In genomic region chr9:96321515-96321914, GRCh38 we compare ENCODE assay signal across 21 cellular contexts. TPM values are rescaled to one million over a fixed set of nuclear protein-coding genes. Genes with fewer than 3 reads are reported as not detected.
A peak's percentile ranks its signal among the peaks of the same experiment; 100 is the strongest.
DNase-seq lines count a peak whose midpoint lies in the region; ATAC-seq and TF ChIP-seq lines count a peak whose summit lies in the region.
"Had no signal": no experiment of that assay in that cellular context is flagged by ENCODE, and none has a peak within 500 bp of the region (broad histone marks: within the 10 kb centered on the region; RNA-seq: fewer than 3 reads in every experiment).

No MANE protein-coding gene starts in this region.

- H3K27me3 ChIP-seq in HUES48 (ENCODE audit: control insufficient read depth, insufficient read depth, low read length) (no peaks in the 10 kb centered on the region), mesendoderm (ENCODE audit: insufficient read depth, low read length, poor library complexity) (no peaks in the 10 kb centered on the region)
- H3K27me3 ChIP-seq: BE2C had no signal

- H3K79me2 ChIP-seq in mesendoderm (ENCODE audit: control insufficient read depth, insufficient read depth, low read length), result no peaks in the 10 kb centered on the region

- ATAC-seq in WTC11 (peak; percentile 63), GM18873 (IDR thresholded peaks at IDR 0.05; ENCODE audit: low FRiP score, unreplicated experiment) (no peak), HG03521 (IDR thresholded peaks at IDR 0.05; ENCODE audit: unreplicated experiment) (no peak)

- H3K27me3 Mint-ChIP-seq in WTC11 (ENCODE audit: low read depth), result no peaks in the 10 kb centered on the region
- H3K27me3 Mint-ChIP-seq: CD8-positive, alpha-beta memory T cell; IgD-negative memory B cell had no signal

- no peak overlapping the region for H3K56ac ChIP-seq in mesendoderm (ENCODE audit: low read length)

- no peaks in the 10 kb centered on the region for H3K9me3 ChIP-seq in HUES48 (ENCODE audit: control insufficient read depth, insufficient read depth, low read length)
- H3K9me3 ChIP-seq: BE2C, HAP-1 had no signal

- H3K9ac ChIP-seq in HUES48 (ENCODE audit: low read depth, low read length), result no peak overlapping the region
- no peak overlapping the region for H3K9ac ChIP-seq in mesendoderm (ENCODE audit: low read length)

- CTCF ChIA-PET in WTC11 (lab: Charles Lee), result interaction anchor here (1.1 kb wide), 1 partner anchor 89 kb away, joined by 5 read pairs; no protein-coding TSS in a partner anchor

- H2AK5ac ChIP-seq in mesendoderm (ENCODE audit: low read length), result no peak overlapping the region

- no peak overlapping the region for H3K4me3 Mint-ChIP-seq in WTC11
- H3K4me3 Mint-ChIP-seq: CD4-positive, CD25-positive, alpha-beta regulatory T cell; CD8-positive, alpha-beta memory T cell; IgD-negative memory B cell had no signal

- H3K4me3 ChIP-seq in HUES48 (ENCODE audit: low read depth, low read length), result no peak overlapping the region
- H3K4me3 ChIP-seq in mesendoderm (ENCODE audit: low read length), result no peak overlapping the region
- no peak overlapping the region for H3K4me3 ChIP-seq in coronary artery
- H3K4me3 ChIP-seq: HAP-1 had no signal

- no peak overlapping the region for H2BK5ac ChIP-seq in mesendoderm (ENCODE audit: low read length)

- no peak overlapping the region for H2BK120ac ChIP-seq in mesendoderm (ENCODE audit: low read depth, low read length)

- H3K27ac ChIP-seq in HUES48 (ENCODE audit: low read depth, low read length), result peak overlapping the region; percentile 52
- no peak overlapping the region for H3K27ac ChIP-seq in mesendoderm (ENCODE audit: low read depth, low read length)
- no peak overlapping the region for H3K27ac ChIP-seq in coronary artery

- TF ChIP-seq CTCF in WTC11 (IDR thresholded peaks at IDR 0.05), result no peak
- TF ChIP-seq CTCF in coronary artery (IDR thresholded peaks at IDR 0.05), result no peak

- no peaks in the 10 kb centered on the region for H3K79me1 ChIP-seq in mesendoderm (ENCODE audit: low read length)

- H3K27ac Mint-ChIP-seq in WTC11, result no peak overlapping the region; the same call in 1 of the 2 replicates
- H3K27ac Mint-ChIP-seq: IgD-negative memory B cell had no signal

- no peaks in the 10 kb centered on the region for H3K9me3 Mint-ChIP-seq in WTC11
- H3K9me3 Mint-ChIP-seq: CD4-positive, CD25-positive, alpha-beta regulatory T cell; CD8-positive, alpha-beta memory T cell; IgD-negative memory B cell had no signal

- no peak overlapping the region for H2BK15ac ChIP-seq in mesendoderm (replicated peaks; ENCODE audit: low read depth)

- POLR2A ChIA-PET in WTC11 (lab: Charles Lee), result no interaction called here

- H3K36me3 Mint-ChIP-seq in WTC11, result no peaks in the 10 kb centered on the region

- H3K18ac ChIP-seq in mesendoderm (ENCODE audit: low read length), result no peak overlapping the region

- H3K36me3 ChIP-seq in HUES48 (ENCODE audit: control insufficient read depth, insufficient read depth, low read length) (no peaks in the 10 kb centered on the region), mesendoderm (ENCODE audit: control insufficient read depth, insufficient read depth, low read length) (no peaks in the 10 kb centered on the region)
- H3K36me3 ChIP-seq: BE2C, HAP-1 had no signal

- no peak overlapping the region for H4K8ac ChIP-seq in mesendoderm (ENCODE audit: low read depth, low read length)

- H3K4me1 ChIP-seq in HUES48 (ENCODE audit: control insufficient read depth, insufficient read depth, low read length), result peaks cover 19% of the 10 kb centered on the region
- no peaks in the 10 kb centered on the region for H3K4me1 ChIP-seq in mesendoderm (ENCODE audit: control insufficient read depth, low read depth, low read length)
- H3K4me1 ChIP-seq: BE2C, HAP-1 had no signal

- peaks cover 18% of the 10 kb centered on the region for H3K4me1 Mint-ChIP-seq in WTC11

- DNase-seq in WTC11 (ENCODE audit: low spot score) (peak; percentile 29), mesendoderm (no peak), coronary artery (ENCODE audit: low spot score) (no peak), hypothalamus (lab: John Stamatoyannopoulos, UW) (no peak)
- DNase-seq: ACHN; BE2C; C1 segment of cervical spinal cord; CD4-positive, CD25-positive, alpha-beta regulatory T cell; CD8-positive, alpha-beta memory T cell; COR-L47; DMS153; DMS79; GDM1; KBM-7 had no signal

- H3K4ac ChIP-seq in mesendoderm (ENCODE audit: low read depth, low read length), result peak overlapping the region; percentile 2

- no CpG with 5 or more reads among the region's 7 CpGs for WGBS in mesendoderm (ENCODE audit: extremely low coverage, insufficient coverage, low lambda C conversion rate)

- no peak overlapping the region for H3K4me2 ChIP-seq in mesendoderm (ENCODE audit: low read length)

- H3K23ac ChIP-seq in mesendoderm (ENCODE audit: low read length), result no peak overlapping the region

- H4K5ac ChIP-seq in mesendoderm (ENCODE audit: low read length), result no peak overlapping the region

TF ChIP-seq in WTC11, 78 proteins besides CTCF, POLR2A, EP300 and RAD21 (continues in another document):
- TF ChIP-seq ZNF219 (CRISPR knock-in tag; IDR thresholded peaks at IDR 0.05; ENCODE audit: borderline replicate concordance) (no peak), ZNF396 (CRISPR knock-in tag; IDR thresholded peaks at IDR 0.05; ENCODE audit: borderline replicate concordance) (no peak), PREB (CRISPR knock-in tag; IDR thresholded peaks at IDR 0.05; ENCODE audit: borderline replicate concordance) (no peak), CREM (CRISPR knock-in tag; IDR thresholded peaks at IDR 0.05) (no peak), GRHL2 (CRISPR knock-in tag; IDR thresholded peaks at IDR 0.05; ENCODE audit: insufficient replicate concordance, severe bottlenecking) (no peak), NFE2L1 (CRISPR knock-in tag; IDR thresholded peaks at IDR 0.05) (no peak), MAX (CRISPR knock-in tag; IDR thresholded peaks at IDR 0.05) (no peak), FOXP1 (CRISPR knock-in tag; IDR thresholded peaks at IDR 0.05; ENCODE audit: borderline replicate concordance) (no peak), SOX15 (CRISPR knock-in tag; IDR thresholded peaks at IDR 0.05) (no peak), MLX (CRISPR knock-in tag; IDR thresholded peaks at IDR 0.05) (no peak), ZNF416 (CRISPR knock-in tag; IDR thresholded peaks at IDR 0.05) (no peak), ETV6 (CRISPR knock-in tag; IDR thresholded peaks at IDR 0.05) (no peak), GABPB1 (CRISPR knock-in tag; IDR thresholded peaks at IDR 0.05) (no peak)
- TF ChIP-seq, protein P1, sequence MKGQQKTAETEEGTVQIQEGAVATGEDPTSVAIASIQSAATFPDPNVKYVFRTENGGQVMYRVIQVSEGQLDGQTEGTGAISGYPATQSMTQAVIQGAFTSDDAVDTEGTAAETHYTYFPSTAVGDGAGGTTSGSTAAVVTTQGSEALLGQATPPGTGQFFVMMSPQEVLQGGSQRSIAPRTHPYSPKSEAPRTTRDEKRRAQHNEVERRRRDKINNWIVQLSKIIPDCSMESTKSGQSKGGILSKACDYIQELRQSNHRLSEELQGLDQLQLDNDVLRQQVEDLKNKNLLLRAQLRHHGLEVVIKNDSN (CRISPR knock-in tag; IDR thresholded peaks at IDR 0.05), result no peak
- TF ChIP-seq, protein P2, sequence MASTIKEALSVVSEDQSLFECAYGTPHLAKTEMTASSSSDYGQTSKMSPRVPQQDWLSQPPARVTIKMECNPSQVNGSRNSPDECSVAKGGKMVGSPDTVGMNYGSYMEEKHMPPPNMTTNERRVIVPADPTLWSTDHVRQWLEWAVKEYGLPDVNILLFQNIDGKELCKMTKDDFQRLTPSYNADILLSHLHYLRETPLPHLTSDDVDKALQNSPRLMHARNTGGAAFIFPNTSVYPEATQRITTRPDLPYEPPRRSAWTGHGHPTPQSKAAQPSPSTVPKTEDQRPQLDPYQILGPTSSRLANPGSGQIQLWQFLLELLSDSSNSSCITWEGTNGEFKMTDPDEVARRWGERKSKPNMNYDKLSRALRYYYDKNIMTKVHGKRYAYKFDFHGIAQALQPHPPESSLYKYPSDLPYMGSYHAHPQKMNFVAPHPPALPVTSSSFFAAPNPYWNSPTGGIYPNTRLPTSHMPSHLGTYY (CRISPR knock-in tag; IDR thresholded peaks at IDR 0.05), result no peak

RNA-seq across cellular contexts. Expression of gene HSD17B3, which starts 19.5 kb away (rescaled TPM):
- total RNA-seq in WTC11 (2021), result not detected in 3 replicates
- not detected for polyA plus RNA-seq in mesendoderm (2013, experiment 1 of 2)
- polyA plus RNA-seq in mesendoderm (2013, experiment 2 of 2), result not detected
- total RNA-seq: Daoy, HT-29 had no signal
- polyA plus RNA-seq: CD4-positive, CD25-positive, alpha-beta regulatory T cell; CD8-positive, alpha-beta memory T cell; IgD-negative memory B cell had no signal
